ENCODE assay signal across 11 cellular contexts in genomic region chr5:43078956-43079355, GRCh38. TPM values are rescaled to one million over a fixed set of nuclear protein-coding genes. Genes with fewer than 3 reads are reported as not detected.
DNase-seq lines count a peak whose midpoint lies in the region; ATAC-seq and TF ChIP-seq lines count a peak whose summit lies in the region.
"Had no signal": no experiment of that assay in that cellular context is flagged by ENCODE, and none has a peak within 500 bp of the region (broad histone marks: within the 10 kb centered on the region; RNA-seq: fewer than 3 reads in every experiment).

No MANE protein-coding gene starts in this region.

- H3K36me3 ChIP-seq in HEK293 (ENCODE audit: control insufficient read depth in 2 of 2, insufficient read depth in 1 of 2, low read length in 2 of 2) (peaks cover 0 to 4% of the 10 kb centered on the region in 2 experiments; a peak in 1 of 3 replicates), upper lobe of right lung (peaks cover 25% of the 10 kb centered on the region)

- H3K27ac ChIP-seq in HEK293 (ENCODE audit: extremely low read depth, low read depth, low read length) (no peak overlapping the region), VCaP (peak overlapping the region; percentile 84; the same call in 1 of the 2 replicates), foreskin keratinocyte (no peak overlapping the region), upper lobe of right lung (no peak overlapping the region)
- H3K27ac ChIP-seq: right atrium auricular region had no signal

- no peaks in the 10 kb centered on the region for H3K4me1 ChIP-seq in HEK293 (ENCODE audit: control insufficient read depth, insufficient read depth, low read length)
- H3K4me1 ChIP-seq in foreskin keratinocyte = no peaks in the 10 kb centered on the region
- H3K4me1 ChIP-seq in upper lobe of right lung = no peaks in the 10 kb centered on the region

- H3K9me3 ChIP-seq in HEK293 (ENCODE audit: control insufficient read depth, insufficient read depth, low read depth, low read length) (no peaks in the 10 kb centered on the region), upper lobe of right lung (no peaks in the 10 kb centered on the region)
- H3K9me3 ChIP-seq: right atrium auricular region had no signal

- H3K4me3 ChIP-seq in HEK293 (ENCODE audit: low read depth, low read length) (no peak overlapping the region), upper lobe of right lung (no peak overlapping the region)
- H3K4me3 ChIP-seq: GM12878, right atrium auricular region had no signal

- peak in 1 of 2 donors; percentile 69 for DNase-seq in foreskin keratinocyte
- no peak for DNase-seq in upper lobe of right lung
- DNase-seq in NCI-H146 (lab: John Stamatoyannopoulos, UW) = no peak
- DNase-seq in activated naive CD4-positive, alpha-beta T cell treated with Interleukin-2 at 50 U/mL for 16 hours = no peak
- DNase-seq: activated naive CD4-positive, alpha-beta T cell treated with anti-CD3 and anti-CD28 coated beads, Interleukin-2, amount 50 U/mL, for 16 hours; NCI-H2171 treated with DMSO at 0.1 percent for 48 hours had no signal

- intact Hi-C loops in upper lobe of right lung (cut with DNase I) = no loop called here

- CTCF ChIA-PET in HEK293 (lab: Yijun Ruan, JAX) = interaction anchor here (0.6 to 1.9 kb wide), 3 partner anchors 26 to 38 kb away, joined by 4 to 8 read pairs (median 4); no protein-coding TSS in a partner anchor

- H3K27me3 ChIP-seq in foreskin keratinocyte (no peaks in the 10 kb centered on the region), upper lobe of right lung (no peaks in the 10 kb centered on the region)
- H3K27me3 ChIP-seq: right atrium auricular region had no signal

- POLR2A ChIA-PET in HEK293 (lab: Yijun Ruan, JAX) = interaction anchor here (0.6 to 0.9 kb wide), 4 partner anchors 10 to 125 kb away, joined by 3 to 5 read pairs (median 4); no protein-coding TSS in a partner anchor

- peak; percentile 41 for ATAC-seq in foreskin keratinocyte
- peak; percentile 69 for ATAC-seq in upper lobe of right lung
- no peak for ATAC-seq in HG03520 (IDR thresholded peaks at IDR 0.05; ENCODE audit: unreplicated experiment)
- ATAC-seq: GM12878 had no signal

- no peak for TF ChIP-seq CTCF in HEK293 (tag by site-specific recombination; IDR thresholded peaks at IDR 0.05)
- no peak for TF ChIP-seq CTCF in VCaP (conservative IDR thresholded peaks at IDR 0.05)
- no peak for TF ChIP-seq CTCF in foreskin keratinocyte (conservative IDR thresholded peaks at IDR 0.05)
- no peak for TF ChIP-seq CTCF in upper lobe of right lung (IDR thresholded peaks at IDR 0.05)

TF ChIP-seq in HEK293, 187 proteins besides CTCF, POLR2A, EP300 and RAD21:
- TF ChIP-seq ZIC2 (tag by site-specific recombination; IDR thresholded peaks at IDR 0.05) = no peak
- TF ChIP-seq PRDM4 (tag by site-specific recombination; IDR thresholded peaks at IDR 0.05) = peak; percentile 28; the same call in 1 of the 2 replicates
- TF ChIP-seq KLF7 (tag by site-specific recombination; IDR thresholded peaks at IDR 0.05; ENCODE audit: borderline replicate concordance) = no peak

RNA-seq across cellular contexts. Expression of gene ANXA2R, which starts 38.8 kb away (rescaled TPM):
- total RNA-seq in foreskin keratinocyte (0.49 and 0.71 TPM in 2 replicates), upper lobe of right lung (4.8 TPM)
- 0.48 and 0.68 TPM in 2 replicates for polyA plus RNA-seq in foreskin keratinocyte

RNA-seq across cellular contexts. Expression of gene ZNF131, which starts 41.8 kb away (rescaled TPM):
- total RNA-seq in foreskin keratinocyte (26.6 and 27.8 TPM in 2 replicates), upper lobe of right lung (26.9 TPM)
- polyA plus RNA-seq in foreskin keratinocyte = 13.1 and 14.9 TPM in 2 replicates
